Comparison of ENCODE assay signal across 11 cellular contexts in the genomic region with DNA sequence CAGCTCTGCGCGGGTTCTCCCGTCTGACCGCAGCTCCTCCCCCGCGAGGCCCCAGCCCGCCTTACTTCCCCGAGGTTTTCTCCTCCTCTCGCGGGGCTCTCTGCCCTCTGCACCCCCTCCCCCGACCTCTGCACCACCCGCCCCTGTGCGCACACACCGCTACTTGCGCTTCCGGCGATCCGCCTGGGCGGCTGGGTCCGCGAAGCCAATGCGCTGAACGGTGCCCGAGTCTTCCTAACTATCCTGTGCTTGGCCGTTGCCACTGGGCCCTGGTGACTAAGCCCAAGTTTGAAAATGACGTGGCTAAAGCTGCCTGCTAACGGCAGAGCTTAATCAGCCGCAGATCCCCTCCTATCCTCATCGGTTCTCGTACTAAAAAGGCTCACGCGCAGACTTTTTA. TPM values are rescaled to one million over a fixed set of nuclear protein-coding genes. Genes with fewer than 3 reads are reported as not detected.
A peak's percentile ranks its signal among the peaks of the same experiment; 100 is the strongest.
DNase-seq lines count a peak whose midpoint lies in the region; ATAC-seq and TF ChIP-seq lines count a peak whose summit lies in the region.
"Had no signal": no experiment of that assay in that cellular context is flagged by ENCODE, and none has a peak within 500 bp of the region (broad histone marks: within the 10 kb centered on the region; RNA-seq: fewer than 3 reads in every experiment).

No MANE protein-coding gene starts in this region.

- peaks cover 43% of the 10 kb centered on the region for H3K4me1 Mint-ChIP-seq in activated T-cell treated with anti-CD3 and anti-CD28 coated beads, Interleukin-2, amount 50 U/mL, for 24 hours (ENCODE audit: low read depth)
- H3K4me1 Mint-ChIP-seq in stimulated activated memory B cell treated with anti-CD40 and anti-IgM and Interleukin-4, amounts not matched to agents 10 μg/mL and 1 μg/mL and 100 μg/mL, for 72 hours, result peaks cover 26% of the 10 kb centered on the region

- H3K36me3 ChIP-seq in NT2/D1 (ENCODE audit: insufficient read depth, insufficient read length, low read length), result no peaks in the 10 kb centered on the region

- H3K27me3 ChIP-seq in NT2/D1 (ENCODE audit: insufficient read depth, insufficient read length), result peaks cover 97% of the 10 kb centered on the region
- peaks cover 99% of the 10 kb centered on the region for H3K27me3 ChIP-seq in foreskin keratinocyte

- H3K4me3 Mint-ChIP-seq in activated T-cell treated with anti-CD3 and anti-CD28 coated beads, Interleukin-2, amount 50 U/mL, for 24 hours, result peak overlapping the region; percentile 54
- H3K4me3 Mint-ChIP-seq in stimulated activated memory B cell treated with anti-CD40 and anti-IgM and Interleukin-4, amounts not matched to agents 10 μg/mL and 1 μg/mL and 100 μg/mL, for 72 hours, result peak overlapping the region; percentile 70

- H3K4me1 ChIP-seq in NT2/D1 (ENCODE audit: insufficient read depth, insufficient read length), result peaks cover 7% of the 10 kb centered on the region
- H3K4me1 ChIP-seq in foreskin keratinocyte, result no peaks in the 10 kb centered on the region

- peaks cover 98% of the 10 kb centered on the region for H3K27me3 Mint-ChIP-seq in activated T-cell treated with anti-CD3 and anti-CD28 coated beads, Interleukin-2, amount 50 U/mL, for 24 hours
- peaks cover 94% of the 10 kb centered on the region for H3K27me3 Mint-ChIP-seq in stimulated activated memory B cell treated with anti-CD40 and anti-IgM and Interleukin-4, amounts not matched to agents 10 μg/mL and 1 μg/mL and 100 μg/mL, for 72 hours

- peak overlapping the region; percentile 26 for H3K4me3 ChIP-seq in NT2/D1 (ENCODE audit: insufficient read length, low read depth)
- H3K4me3 ChIP-seq: body of pancreas had no signal

- DNase-seq in activated T-cell treated with anti-CD3 and anti-CD28 coated beads, Interleukin-2, amount 50 U/mL, for 24 hours, result no peak
- DNase-seq in activated T-cell treated with anti-CD3 and anti-CD28 coated beads for 4 hours, result no peak
- no peak for DNase-seq in NT2/D1 (ENCODE audit: low read depth, low spot score)
- DNase-seq in foreskin keratinocyte, result no peak
- DNase-seq in D341Med (ENCODE audit: low spot score), result no peak
- DNase-seq: body of pancreas had no signal

- H3K9ac ChIP-seq in NT2/D1 (ENCODE audit: insufficient read length, low read depth), result peak overlapping the region; percentile 56

- peaks cover 5% of the 10 kb centered on the region; the same call in 1 of the 2 replicates for H3K9me3 ChIP-seq in NT2/D1 (ENCODE audit: insufficient read depth, low read length)
- H3K9me3 ChIP-seq: body of pancreas had no signal

- H3K27ac Mint-ChIP-seq in activated T-cell treated with anti-CD3 and anti-CD28 coated beads, Interleukin-2, amount 50 U/mL, for 24 hours, result peak overlapping the region; percentile 74
- H3K27ac Mint-ChIP-seq in stimulated activated memory B cell treated with anti-CD40 and anti-IgM and Interleukin-4, amounts not matched to agents 10 μg/mL and 1 μg/mL and 100 μg/mL, for 72 hours, result no peak overlapping the region

- no peaks in the 10 kb centered on the region for H3K36me3 Mint-ChIP-seq in activated T-cell treated with anti-CD3 and anti-CD28 coated beads, Interleukin-2, amount 50 U/mL, for 24 hours (ENCODE audit: low read depth)
- peaks cover 10% of the 10 kb centered on the region for H3K36me3 Mint-ChIP-seq in stimulated activated memory B cell treated with anti-CD40 and anti-IgM and Interleukin-4, amounts not matched to agents 10 μg/mL and 1 μg/mL and 100 μg/mL, for 72 hours

- peak; percentile 56 for ATAC-seq in foreskin keratinocyte
- no peak for ATAC-seq in stimulated activated memory B cell treated with anti-CD40 and anti-IgM and Interleukin-4, amounts not matched to agents 10 μg/mL and 1 μg/mL and 100 μg/mL, for 72 hours
- no peak for ATAC-seq in GM21786 (IDR thresholded peaks at IDR 0.05; ENCODE audit: unreplicated experiment)
- ATAC-seq in HG03457 (IDR thresholded peaks at IDR 0.05; ENCODE audit: unreplicated experiment), result no peak
- ATAC-seq: body of pancreas, SK-N-SH treated with all-trans-retinoic acid at 6 μM for 48 hours had no signal

- H3K9me3 Mint-ChIP-seq in activated T-cell treated with anti-CD3 and anti-CD28 coated beads, Interleukin-2, amount 50 U/mL, for 24 hours, result no peaks in the 10 kb centered on the region
- H3K9me3 Mint-ChIP-seq in stimulated activated memory B cell treated with anti-CD40 and anti-IgM and Interleukin-4, amounts not matched to agents 10 μg/mL and 1 μg/mL and 100 μg/mL, for 72 hours, result peaks cover 5% of the 10 kb centered on the region

- no peak for TF ChIP-seq CTCF in foreskin keratinocyte (conservative IDR thresholded peaks at IDR 0.05)

- no peak overlapping the region for H3K27ac ChIP-seq in foreskin keratinocyte
- H3K27ac ChIP-seq: body of pancreas, C4-2B had no signal

RNA-seq across cellular contexts. Expression of a gene that starts 6.2 kb away (rescaled TPM):
- under 0.01 and 0.14 TPM in 2 replicates for total RNA-seq in foreskin keratinocyte
- polyA plus RNA-seq in foreskin keratinocyte, result under 0.01 TPM in 2 replicates
